19 cellular contexts compared by ENCODE assay signal in genomic region chr7:44757739-44758138, GRCh38. TPM values are rescaled to one million over a fixed set of nuclear protein-coding genes. Genes with fewer than 3 reads are reported as not detected.
DNase-seq lines count a peak whose midpoint lies in the region; ATAC-seq and TF ChIP-seq lines count a peak whose summit lies in the region.
"Had no signal": no experiment of that assay in that cellular context is flagged by ENCODE, and none has a peak within 500 bp of the region (broad histone marks: within the 10 kb centered on the region; RNA-seq: fewer than 3 reads in every experiment).

No MANE protein-coding gene starts in this region.

- WGBS in right cardiac atrium, result 67% methylated on average over 7 of the region's 7 CpGs

- no peak overlapping the region for H3K4me3 Mint-ChIP-seq in nephron
- no peak overlapping the region for H3K4me3 Mint-ChIP-seq in activated T-cell treated with anti-CD3 and anti-CD28 coated beads, Interleukin-2, amount 50 U/mL, for 72 hours
- H3K4me3 Mint-ChIP-seq: B cell; CD4-positive, alpha-beta T cell had no signal

- H3K4me1 Mint-ChIP-seq in nephron, result peaks cover 22% of the 10 kb centered on the region
- H3K4me1 Mint-ChIP-seq in activated T-cell treated with anti-CD3 and anti-CD28 coated beads, Interleukin-2, amount 50 U/mL, for 72 hours (ENCODE audit: low read depth), result peaks cover 11% of the 10 kb centered on the region

- peak overlapping the region in 2 of 3 experiments; percentile 50 to 82 for H3K27ac Mint-ChIP-seq in nephron
- no peak overlapping the region for H3K27ac Mint-ChIP-seq in activated T-cell treated with anti-CD3 and anti-CD28 coated beads, Interleukin-2, amount 50 U/mL, for 72 hours
- H3K27ac Mint-ChIP-seq: B cell; CD4-positive, alpha-beta T cell had no signal

- no peaks in the 10 kb centered on the region for H3K9me3 Mint-ChIP-seq in nephron
- H3K9me3 Mint-ChIP-seq in activated T-cell treated with anti-CD3 and anti-CD28 coated beads, Interleukin-2, amount 50 U/mL, for 72 hours, result no peaks in the 10 kb centered on the region
- H3K9me3 Mint-ChIP-seq: CD4-positive, alpha-beta T cell had no signal

- POLR2A ChIA-PET in RWPE1 (lab: Yijun Ruan, JAX; ENCODE audit: low non-redundant PET), result no interaction called here

- H3K9me3 ChIP-seq in right cardiac atrium (ENCODE audit: control insufficient read depth, low read length), result no peaks in the 10 kb centered on the region
- H3K9me3 ChIP-seq: HAP-1 had no signal

- H3K27me3 Mint-ChIP-seq in nephron (ENCODE audit: low read depth), result no peaks in the 10 kb centered on the region
- no peaks in the 10 kb centered on the region for H3K27me3 Mint-ChIP-seq in activated T-cell treated with anti-CD3 and anti-CD28 coated beads, Interleukin-2, amount 50 U/mL, for 72 hours (ENCODE audit: low read depth)
- H3K27me3 Mint-ChIP-seq: B cell; CD4-positive, alpha-beta T cell had no signal

- peaks cover 23% of the 10 kb centered on the region for H3K4me1 ChIP-seq in right cardiac atrium (ENCODE audit: control insufficient read depth, insufficient read depth, low read length)
- H3K4me1 ChIP-seq: HAP-1 had no signal

- TF ChIP-seq CTCF in RWPE1 (conservative IDR thresholded peaks at IDR 0.05; ENCODE audit: low read depth) (no peak), nephron (IDR thresholded peaks at IDR 0.05; ENCODE audit: unreplicated experiment in 3 of 3) (no peak)

- peak in 2 of 3 donors; percentile 57 to 63 for DNase-seq in right cardiac atrium
- DNase-seq in Right ventricle myocardium superior, result no peak
- no peak for DNase-seq in RWPE1 (ENCODE audit: low spot score)
- DNase-seq in activated T-cell treated with anti-CD3 and anti-CD28 coated beads, Interleukin-2, amount 50 U/mL, for 72 hours, result no peak
- DNase-seq: 8988T; Calu3; CD4-positive, alpha-beta T cell; DMS153; DMS79 treated with DMSO at 0.1 percent for 48 hours; EL; GOT3; Karpas-422 had no signal

- no peak overlapping the region for H3K27ac ChIP-seq in right cardiac atrium (ENCODE audit: low read length)
- H3K27ac ChIP-seq in RWPE1, result peak overlapping the region; percentile 77
- H3K27ac ChIP-seq: HL-60 had no signal

- H3K4me3 ChIP-seq in right cardiac atrium (ENCODE audit: low read length), result no peak overlapping the region
- H3K4me3 ChIP-seq: HAP-1, K562 had no signal

- H3K27me3 ChIP-seq in right cardiac atrium (ENCODE audit: control insufficient read depth, insufficient read depth), result no peaks in the 10 kb centered on the region

- intact Hi-C loops in right cardiac atrium (cut with DNase I) (loop anchor here in 1 of 4 donors (10.0 kb wide), 1 partner anchor 173 kb away; the partner anchor contains the start of gene TMED4), Right ventricle myocardium superior (cut with DNase I) (loop anchor here (10.0 kb wide), 1 partner anchor 153 kb away; the partner anchor contains the start of gene OGDH)

- ATAC-seq in right cardiac atrium (no peak), Right ventricle myocardium superior (ENCODE audit: poor library complexity) (no peak), HG03521 (IDR thresholded peaks at IDR 0.05; ENCODE audit: unreplicated experiment) (no peak), GM21528 (IDR thresholded peaks at IDR 0.05; ENCODE audit: low FRiP score, unreplicated experiment) (no peak)
- ATAC-seq in activated T-cell treated with anti-CD3 and anti-CD28 coated beads, Interleukin-2, amount 50 U/mL, for 72 hours (replicated peaks in 1 of 2), result no peak
- ATAC-seq: K562 had no signal

- CTCF ChIA-PET in RWPE1 (lab: Yijun Ruan, JAX), result interaction anchor here (0.6 to 0.7 kb wide), 2 partner anchors 186 to 364 kb away, joined by 3 to 9 read pairs; no protein-coding TSS in a partner anchor

- peaks cover 9% of the 10 kb centered on the region for H3K36me3 Mint-ChIP-seq in nephron (ENCODE audit: low read depth)
- H3K36me3 Mint-ChIP-seq in activated T-cell treated with anti-CD3 and anti-CD28 coated beads, Interleukin-2, amount 50 U/mL, for 72 hours (ENCODE audit: insufficient read depth in 2 of 2), result peaks cover 3 to 6% of the 10 kb centered on the region in 2 donors

RNA-seq across cellular contexts. Expression of gene ZMIZ2, which starts 9.1 kb away (rescaled TPM):
- total RNA-seq in right cardiac atrium, result 10 to 100 TPM; 47.4 to 61.6 (median 51.2) TPM
- 36.3 TPM for polyA plus RNA-seq in right cardiac atrium
- 54.1 TPM for total RNA-seq in Right ventricle myocardium superior
- total RNA-seq in activated T-cell treated with anti-CD3 and anti-CD28 coated beads, Interleukin-2, amount 50 U/mL, for 72 hours, result 100 to 1,000 TPM; 101 to 113 TPM

RNA-seq across cellular contexts. Expression of gene PPIA, which starts 38.7 kb away (rescaled TPM):
- total RNA-seq in right cardiac atrium (100 to 1,000 TPM; 411 to 510 (median 490) TPM), Right ventricle myocardium superior (471 TPM)
- polyA plus RNA-seq in right cardiac atrium, result 1,145 TPM
- total RNA-seq in activated T-cell treated with anti-CD3 and anti-CD28 coated beads, Interleukin-2, amount 50 U/mL, for 72 hours, result 1,000 to 10,000 TPM; 1,240 to 1,316 TPM

Comparison
In these comparisons a context has a peak if more than half of its experiments do, and no peak if none do; other contexts are left out.
1. DNase-seq: peak in right cardiac atrium (2 of 3); none in Right ventricle myocardium superior (single experiment), RWPE1 (single experiment) and activated T-cell treated with anti-CD3 and anti-CD28 coated beads, Interleukin-2, amount 50 U/mL, for 72 hours (0 of 2).